Comparison of ENCODE assay signal across 1 cellular context in genomic region chr10:44976352-44977198, GRCh38.
TF ChIP-seq lines count a peak whose summit lies in the region.

No MANE protein-coding gene starts in this region.

TF ChIP-seq in HepG2, 621 proteins besides CTCF, POLR2A, EP300 and RAD21 (continued from another document):
- no peak for TF ChIP-seq HNF1A (IDR thresholded peaks at IDR 0.05; ENCODE audit: low read depth)
- TF ChIP-seq HNF1A (CRISPR knock-in tag; IDR thresholded peaks at IDR 0.05; ENCODE audit: borderline replicate concordance): no peak
- TF ChIP-seq ZFY (CRISPR knock-in tag; IDR thresholded peaks at IDR 0.05): no peak; the same call in none of the 2 replicates
- peak; percentile 86 for TF ChIP-seq PHF5A (CRISPR knock-in tag; IDR thresholded peaks at IDR 0.05; ENCODE audit: low read depth, unreplicated experiment)
- no peak; the same call in none of the 2 replicates for TF ChIP-seq TGIF2 (CRISPR knock-in tag; IDR thresholded peaks at IDR 0.05)
- TF ChIP-seq RXRA (CRISPR knock-in tag; IDR thresholded peaks at IDR 0.05): no peak
- TF ChIP-seq NCOA2 (CRISPR knock-in tag; IDR thresholded peaks at IDR 0.05): no peak; the same call in 1 of the 2 replicates
- TF ChIP-seq NFYB (CRISPR knock-in tag; IDR thresholded peaks at IDR 0.05): no peak
- no peak for TF ChIP-seq ZNF3 (CRISPR knock-in tag; IDR thresholded peaks at IDR 0.05)
- TF ChIP-seq GATA4 (IDR thresholded peaks at IDR 0.05; ENCODE audit: borderline replicate concordance, low read depth): no peak; the same call in 1 of the 2 replicates
- peak; percentile 71 for TF ChIP-seq ZNF225 (CRISPR knock-in tag; IDR thresholded peaks at IDR 0.05)
- TF ChIP-seq ZNF552 (CRISPR knock-in tag; IDR thresholded peaks at IDR 0.05; ENCODE audit: borderline replicate concordance): peak; percentile 31; the same call in 1 of the 2 replicates
- 0 out of 2 replicates have a peak, but pooled peaks have one; percentile 32 for TF ChIP-seq RFXAP (CRISPR knock-in tag; IDR thresholded peaks at IDR 0.05; ENCODE audit: borderline replicate concordance)
- TF ChIP-seq ZBTB49 (CRISPR knock-in tag; IDR thresholded peaks at IDR 0.05; ENCODE audit: borderline replicate concordance): no peak
- 0 out of 2 replicates have a peak, but pooled peaks have one; percentile 62 for TF ChIP-seq ZFP36L1 (CRISPR knock-in tag; IDR thresholded peaks at IDR 0.05)
- TF ChIP-seq ZNF367 (CRISPR knock-in tag; IDR thresholded peaks at IDR 0.05; ENCODE audit: borderline replicate concordance): 0 out of 2 replicates have a peak, but pooled peaks have one; percentile 9
- TF ChIP-seq ZNF687 (CRISPR knock-in tag; IDR thresholded peaks at IDR 0.05): peak; percentile 10; the same call in 1 of the 2 replicates
- no peak; the same call in 1 of the 2 replicates for TF ChIP-seq IRF2 (CRISPR knock-in tag; IDR thresholded peaks at IDR 0.05)
- peak; percentile 59 for TF ChIP-seq ZNF781 (CRISPR knock-in tag; IDR thresholded peaks at IDR 0.05; ENCODE audit: borderline replicate concordance, not compliant biosample characterization)
- no peak for TF ChIP-seq ZKSCAN5 (CRISPR knock-in tag; IDR thresholded peaks at IDR 0.05)
- no peak for TF ChIP-seq NBN (conservative IDR thresholded peaks at IDR 0.05)
- peak; percentile 78; the same call in 1 of the 2 replicates for TF ChIP-seq FLYWCH1 (CRISPR knock-in tag; IDR thresholded peaks at IDR 0.05)
- 0 out of 2 replicates have a peak, but pooled peaks have one; percentile 21 for TF ChIP-seq SETDB1 (CRISPR knock-in tag; IDR thresholded peaks at IDR 0.05; ENCODE audit: borderline replicate concordance)
- TF ChIP-seq REL (CRISPR knock-in tag; conservative IDR thresholded peaks at IDR 0.05): 0 out of 2 replicates have a peak, but pooled peaks have one; percentile 85
- no peak for TF ChIP-seq BRD4 (CRISPR knock-in tag; IDR thresholded peaks at IDR 0.05)
- TF ChIP-seq ZNF614 (CRISPR knock-in tag; IDR thresholded peaks at IDR 0.05; ENCODE audit: borderline replicate concordance): no peak
- TF ChIP-seq ZSCAN9 (CRISPR knock-in tag; IDR thresholded peaks at IDR 0.05; ENCODE audit: borderline replicate concordance): peak; percentile 71; the same call in 1 of the 2 replicates
- TF ChIP-seq ZNF33A (CRISPR knock-in tag; IDR thresholded peaks at IDR 0.05; ENCODE audit: borderline replicate concordance): no peak
- peak; percentile 50; the same call in 1 of the 2 replicates for TF ChIP-seq ZNF652 (CRISPR knock-in tag; IDR thresholded peaks at IDR 0.05; ENCODE audit: borderline replicate concordance, low read depth)
- TF ChIP-seq AFF4 (CRISPR knock-in tag; IDR thresholded peaks at IDR 0.05): peak; percentile 68; the same call in 1 of the 2 replicates
- 0 out of 2 replicates have a peak, but pooled peaks have one; percentile 10 for TF ChIP-seq MTF2 (CRISPR knock-in tag; IDR thresholded peaks at IDR 0.05; ENCODE audit: borderline replicate concordance)
- TF ChIP-seq BCL6 (CRISPR knock-in tag; IDR thresholded peaks at IDR 0.05): peak; percentile 15; the same call in 1 of the 2 replicates
- TF ChIP-seq BORCS8-MEF2B (CRISPR knock-in tag; IDR thresholded peaks at IDR 0.05): peak; percentile 54
- no peak for TF ChIP-seq CENPX (CRISPR knock-in tag; IDR thresholded peaks at IDR 0.05)
- TF ChIP-seq MLX (CRISPR knock-in tag; IDR thresholded peaks at IDR 0.05): 0 out of 2 replicates have a peak, but pooled peaks have one; percentile 26
